ENCODE assay signal across 17 cellular contexts in the genomic region with DNA sequence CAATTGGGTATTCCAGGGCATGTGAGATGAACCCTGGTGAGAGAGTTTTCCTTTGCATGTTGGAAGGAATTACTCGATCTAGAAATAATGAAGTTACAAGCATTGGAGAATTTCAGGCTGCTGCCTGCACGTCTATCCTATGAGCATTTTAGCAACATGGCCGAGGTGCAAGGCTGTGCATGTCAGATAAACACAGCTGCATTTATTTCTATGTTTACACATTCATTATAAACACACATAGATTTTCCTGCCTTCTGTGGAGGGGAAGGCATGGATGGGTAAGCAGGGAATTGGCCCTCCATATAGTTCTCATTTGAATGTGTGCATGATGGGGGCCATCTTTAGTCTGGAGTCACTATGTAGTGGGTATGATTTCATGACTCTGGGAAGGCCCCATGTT.
"Had no signal": no experiment of that assay in that cellular context is flagged by ENCODE, and none has a peak within 500 bp of the region (broad histone marks: within the 10 kb centered on the region; RNA-seq: fewer than 3 reads in every experiment).

No MANE protein-coding gene starts in this region.

- DNase-seq: effector CD4-positive, alpha-beta T cell; heart right ventricle; hypothalamus; kidney glomerular epithelial cell; naive thymus-derived CD4-positive, alpha-beta T cell; posterior cingulate gyrus; sigmoid colon; stimulated activated CD4-positive, alpha-beta T cell treated with anti-CD3 and anti-CD28 coated beads, Interleukin-2, amount 100 ng/mL, for 24 hours; stimulated activated CD4-positive, alpha-beta T cell treated with anti-CD3 and anti-CD28 coated beads, Interleukin-4, amount 100 ng/mL, for 4 hours; stimulated activated naive B cell treated with anti-CD40 and anti-IgM and Interleukin-4, amounts not matched to agents 10 μg/mL and 1 μg/mL and 100 μg/mL, for 72 hours; stimulated activated naive CD8-positive, alpha-beta T cell treated with anti-CD3 and anti-CD28 coated beads, Interleukin-15, amount 100 ng/mL, for 72 hours; testis; upper lobe of right lung had no signal

- H3K27ac ChIP-seq: heart right ventricle, neutrophil, sigmoid colon, skin epidermis, testis, tibial nerve, upper lobe of right lung, vagina had no signal

- H3K36me3 ChIP-seq: heart right ventricle, neutrophil, sigmoid colon, upper lobe of right lung, vagina had no signal

- H3K27me3 ChIP-seq: heart right ventricle, neutrophil, sigmoid colon, testis, tibial nerve, upper lobe of right lung, vagina had no signal

- H3K4me1 ChIP-seq: testis, upper lobe of right lung had no signal

- H3K9me3 ChIP-seq: heart right ventricle, neutrophil, sigmoid colon, testis, tibial nerve, upper lobe of right lung, vagina had no signal

- H3K4me3 ChIP-seq: heart right ventricle, sigmoid colon, skin epidermis, testis, tibial nerve, upper lobe of right lung, vagina had no signal

- ATAC-seq: heart right ventricle; naive thymus-derived CD4-positive, alpha-beta T cell; stimulated activated naive B cell treated with anti-CD40 and anti-IgM and Interleukin-4, amounts not matched to agents 10 μg/mL and 1 μg/mL and 100 μg/mL, for 72 hours; stimulated activated naive CD8-positive, alpha-beta T cell treated with anti-CD3 and anti-CD28 coated beads, Interleukin-15, amount 100 ng/mL, for 72 hours; upper lobe of right lung had no signal
